1 cellular context compared by ENCODE assay signal in genomic region chr13:98672947-98673545, GRCh38.
TF ChIP-seq lines count a peak whose summit lies in the region.

No MANE protein-coding gene starts in this region.

TF ChIP-seq in HepG2, 621 proteins besides CTCF, POLR2A, EP300 and RAD21 (continued from another document and continues in another):
- TF ChIP-seq KIAA2018 (CRISPR knock-in tag; IDR thresholded peaks at IDR 0.05; ENCODE audit: borderline replicate concordance) (no peak), HNF4G (IDR thresholded peaks at IDR 0.05; ENCODE audit: borderline replicate concordance, low read depth, low read length) (peak; percentile 88), HNF4G (CRISPR knock-in tag; IDR thresholded peaks at IDR 0.05; ENCODE audit: borderline replicate concordance, low read depth) (no peak), HOXA3 (CRISPR knock-in tag; IDR thresholded peaks at IDR 0.05) (peak; percentile 31; the same call in 1 of the 2 replicates), SMAD9 (CRISPR knock-in tag; IDR thresholded peaks at IDR 0.05) (no peak), SRSF4 (IDR thresholded peaks at IDR 0.05; ENCODE audit: low read depth, low read length, poor library complexity, severe bottlenecking) (no peak), SALL1 (CRISPR knock-in tag; IDR thresholded peaks at IDR 0.05) (peak; percentile 63), RFX5 (IDR thresholded peaks at IDR 0.05; ENCODE audit: low read depth, low read length) (no peak), ATF7-NPFF (CRISPR knock-in tag; IDR thresholded peaks at IDR 0.05; ENCODE audit: low read depth) (no peak), ZNF678 (CRISPR knock-in tag; IDR thresholded peaks at IDR 0.05) (no peak), GABPB1 (CRISPR knock-in tag; IDR thresholded peaks at IDR 0.05) (no peak), ZNF33A (CRISPR knock-in tag; IDR thresholded peaks at IDR 0.05; ENCODE audit: borderline replicate concordance) (peak; percentile 22; the same call in 1 of the 2 replicates), ZFX (CRISPR knock-in tag; IDR thresholded peaks at IDR 0.05; ENCODE audit: low read depth) (0 out of 2 replicates have a peak, but pooled peaks have one; percentile 11), SP5 (CRISPR knock-in tag; IDR thresholded peaks at IDR 0.05; ENCODE audit: borderline replicate concordance, low read depth) (no peak), MIER3 (CRISPR knock-in tag; IDR thresholded peaks at IDR 0.05; ENCODE audit: borderline replicate concordance) (no peak), FLYWCH1 (CRISPR knock-in tag; IDR thresholded peaks at IDR 0.05) (no peak), ZNF234 (CRISPR knock-in tag; conservative IDR thresholded peaks at IDR 0.05) (no peak), ETV5 (CRISPR knock-in tag; IDR thresholded peaks at IDR 0.05; ENCODE audit: borderline replicate concordance) (peak; percentile 66; the same call in 1 of the 2 replicates), FOXP1 (IDR thresholded peaks at IDR 0.05) (no peak), FOXP1 (CRISPR knock-in tag; IDR thresholded peaks at IDR 0.05) (no peak), ZNF30 (CRISPR knock-in tag; IDR thresholded peaks at IDR 0.05) (no peak), ZNF713 (CRISPR knock-in tag; IDR thresholded peaks at IDR 0.05) (no peak), RELA (CRISPR knock-in tag; IDR thresholded peaks at IDR 0.05) (no peak), ETV6 (CRISPR knock-in tag; conservative IDR thresholded peaks at IDR 0.05) (no peak), EZH2 (conservative IDR thresholded peaks at IDR 0.05; ENCODE audit: low read depth, low read length) (no peak), KLF9 (CRISPR knock-in tag; IDR thresholded peaks at IDR 0.05; ENCODE audit: low read depth) (no peak), CC2D1A (CRISPR knock-in tag; IDR thresholded peaks at IDR 0.05) (no peak), NR2F6 (IDR thresholded peaks at IDR 0.05) (peak; percentile 54), NR2F6 (CRISPR knock-in tag; IDR thresholded peaks at IDR 0.05) (peak; percentile 73; the same call in 1 of the 2 replicates), NFRKB (IDR thresholded peaks at IDR 0.05) (no peak), BCL3 (CRISPR knock-in tag; IDR thresholded peaks at IDR 0.05) (no peak), ZNF790 (CRISPR knock-in tag; IDR thresholded peaks at IDR 0.05; ENCODE audit: borderline replicate concordance) (no peak), ZNF703 (CRISPR knock-in tag; IDR thresholded peaks at IDR 0.05; ENCODE audit: borderline replicate concordance) (no peak), ZBTB42 (CRISPR knock-in tag; IDR thresholded peaks at IDR 0.05) (no peak), ZNF12 (CRISPR knock-in tag; IDR thresholded peaks at IDR 0.05) (no peak), ZNF83 (CRISPR knock-in tag; IDR thresholded peaks at IDR 0.05; ENCODE audit: borderline replicate concordance) (no peak), MED13 (CRISPR knock-in tag; IDR thresholded peaks at IDR 0.05) (no peak), SNAI1 (CRISPR knock-in tag; IDR thresholded peaks at IDR 0.05; ENCODE audit: borderline replicate concordance) (no peak), MXI1 (IDR thresholded peaks at IDR 0.05; ENCODE audit: borderline replicate concordance, low read depth, low read length) (no peak), XBP1 (CRISPR knock-in tag; IDR thresholded peaks at IDR 0.05) (no peak), LCORL (IDR thresholded peaks at IDR 0.05) (no peak), LCORL (CRISPR knock-in tag; IDR thresholded peaks at IDR 0.05) (peak; percentile 56), XRCC5 (optimal IDR thresholded peaks at IDR 0.05; ENCODE audit: low read length) (peak; percentile 26), ZNF329 (CRISPR knock-in tag; IDR thresholded peaks at IDR 0.05; ENCODE audit: low read depth) (no peak), IKZF4 (CRISPR knock-in tag; IDR thresholded peaks at IDR 0.05; ENCODE audit: borderline replicate concordance, low read depth, not compliant biosample characterization) (no peak), PRDM10 (CRISPR knock-in tag; IDR thresholded peaks at IDR 0.05; ENCODE audit: low read depth) (no peak), NFATC3 (CRISPR knock-in tag; IDR thresholded peaks at IDR 0.05) (no peak), SPEN (CRISPR knock-in tag; IDR thresholded peaks at IDR 0.05; ENCODE audit: low read depth) (peak; percentile 55; the same call in 1 of the 2 replicates), ARNTL (CRISPR knock-in tag; IDR thresholded peaks at IDR 0.05) (no peak), JARID2 (CRISPR knock-in tag; IDR thresholded peaks at IDR 0.05; ENCODE audit: insufficient replicate concordance) (no peak)
- TF ChIP-seq, protein P1, sequence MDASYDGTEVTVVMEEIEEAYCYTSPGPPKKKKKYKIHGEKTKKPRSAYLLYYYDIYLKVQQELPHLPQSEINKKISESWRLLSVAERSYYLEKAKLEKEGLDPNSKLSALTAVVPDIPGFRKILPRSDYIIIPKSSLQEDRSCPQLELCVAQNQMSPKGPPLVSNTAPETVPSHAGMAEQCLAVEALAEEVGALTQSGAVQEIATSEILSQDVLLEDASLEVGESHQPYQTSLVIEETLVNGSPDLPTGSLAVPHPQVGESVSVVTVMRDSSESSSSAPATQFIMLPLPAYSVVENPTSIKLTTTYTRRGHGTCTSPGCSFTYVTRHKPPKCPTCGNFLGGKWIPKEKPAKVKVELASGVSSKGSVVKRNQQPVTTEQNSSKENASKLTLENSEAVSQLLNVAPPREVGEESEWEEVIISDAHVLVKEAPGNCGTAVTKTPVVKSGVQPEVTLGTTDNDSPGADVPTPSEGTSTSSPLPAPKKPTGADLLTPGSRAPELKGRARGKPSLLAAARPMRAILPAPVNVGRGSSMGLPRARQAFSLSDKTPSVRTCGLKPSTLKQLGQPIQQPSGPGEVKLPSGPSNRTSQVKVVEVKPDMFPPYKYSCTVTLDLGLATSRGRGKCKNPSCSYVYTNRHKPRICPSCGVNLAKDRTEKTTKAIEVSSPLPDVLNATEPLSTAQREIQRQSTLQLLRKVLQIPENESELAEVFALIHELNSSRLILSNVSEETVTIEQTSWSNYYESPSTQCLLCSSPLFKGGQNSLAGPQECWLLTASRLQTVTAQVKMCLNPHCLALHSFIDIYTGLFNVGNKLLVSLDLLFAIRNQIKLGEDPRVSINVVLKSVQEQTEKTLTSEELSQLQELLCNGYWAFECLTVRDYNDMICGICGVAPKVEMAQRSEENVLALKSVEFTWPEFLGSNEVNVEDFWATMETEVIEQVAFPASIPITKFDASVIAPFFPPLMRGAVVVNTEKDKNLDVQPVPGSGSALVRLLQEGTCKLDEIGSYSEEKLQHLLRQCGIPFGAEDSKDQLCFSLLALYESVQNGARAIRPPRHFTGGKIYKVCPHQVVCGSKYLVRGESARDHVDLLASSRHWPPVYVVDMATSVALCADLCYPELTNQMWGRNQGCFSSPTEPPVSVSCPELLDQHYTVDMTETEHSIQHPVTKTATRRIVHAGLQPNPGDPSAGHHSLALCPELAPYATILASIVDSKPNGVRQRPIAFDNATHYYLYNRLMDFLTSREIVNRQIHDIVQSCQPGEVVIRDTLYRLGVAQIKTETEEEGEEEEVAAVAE (CRISPR knock-in tag; IDR thresholded peaks at IDR 0.05; ENCODE audit: borderline replicate concordance), result no peak
- TF ChIP-seq, protein P2, sequence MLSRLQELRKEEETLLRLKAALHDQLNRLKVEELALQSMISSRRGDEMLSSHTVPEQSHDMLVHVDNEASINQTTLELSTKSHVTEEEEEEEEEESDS (CRISPR knock-in tag; IDR thresholded peaks at IDR 0.05; ENCODE audit: borderline replicate concordance), result no peak
- TF ChIP-seq, protein P3, sequence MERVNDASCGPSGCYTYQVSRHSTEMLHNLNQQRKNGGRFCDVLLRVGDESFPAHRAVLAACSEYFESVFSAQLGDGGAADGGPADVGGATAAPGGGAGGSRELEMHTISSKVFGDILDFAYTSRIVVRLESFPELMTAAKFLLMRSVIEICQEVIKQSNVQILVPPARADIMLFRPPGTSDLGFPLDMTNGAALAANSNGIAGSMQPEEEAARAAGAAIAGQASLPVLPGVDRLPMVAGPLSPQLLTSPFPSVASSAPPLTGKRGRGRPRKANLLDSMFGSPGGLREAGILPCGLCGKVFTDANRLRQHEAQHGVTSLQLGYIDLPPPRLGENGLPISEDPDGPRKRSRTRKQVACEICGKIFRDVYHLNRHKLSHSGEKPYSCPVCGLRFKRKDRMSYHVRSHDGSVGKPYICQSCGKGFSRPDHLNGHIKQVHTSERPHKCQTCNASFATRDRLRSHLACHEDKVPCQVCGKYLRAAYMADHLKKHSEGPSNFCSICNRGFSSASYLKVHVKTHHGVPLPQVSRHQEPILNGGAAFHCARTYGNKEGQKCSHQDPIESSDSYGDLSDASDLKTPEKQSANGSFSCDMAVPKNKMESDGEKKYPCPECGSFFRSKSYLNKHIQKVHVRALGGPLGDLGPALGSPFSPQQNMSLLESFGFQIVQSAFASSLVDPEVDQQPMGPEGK (CRISPR knock-in tag; IDR thresholded peaks at IDR 0.05), result peak; percentile 35; the same call in 1 of the 2 replicates
